11 cellular contexts compared by ENCODE assay signal in the genomic region with DNA sequence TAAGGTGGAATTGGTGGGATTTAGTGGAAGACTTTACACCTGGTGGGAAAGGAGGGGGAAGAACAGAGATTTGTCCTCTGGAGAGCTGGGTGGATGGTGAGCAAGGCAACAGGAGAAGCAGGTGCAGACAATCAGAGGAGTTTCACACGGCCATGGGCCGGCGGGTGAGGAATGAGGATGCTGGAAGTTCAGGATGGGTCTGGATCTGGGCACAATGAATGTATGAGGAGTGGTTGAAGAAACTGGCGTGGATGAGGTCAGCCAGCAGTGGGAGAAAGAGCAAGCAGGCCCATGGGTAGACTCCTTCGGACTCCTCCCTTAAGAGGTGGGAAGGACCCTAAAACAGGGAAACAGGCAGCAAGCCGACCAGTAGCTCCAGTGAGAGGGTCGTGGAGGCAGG.
"Had no signal": no experiment of that assay in that cellular context is flagged by ENCODE, and none has a peak within 500 bp of the region (broad histone marks: within the 10 kb centered on the region; RNA-seq: fewer than 3 reads in every experiment).

No MANE protein-coding gene starts in this region.

- DNase-seq: activated CD4-positive, alpha-beta T cell treated with anti-CD3 and anti-CD28 coated beads, Interleukin-2, amount 50 U/mL, for 1 hour; activated naive CD4-positive, alpha-beta T cell; activated T-cell treated with anti-CD3 and anti-CD28 coated beads for 4 hours; aorta; hippocampal formation; stimulated activated CD4-positive, alpha-beta T cell treated with anti-CD3 and anti-CD28 coated beads, Interleukin-4, amount 100 ng/mL, for 1 hour; stimulated activated naive CD4-positive, alpha-beta T cell; substantia nigra; trophoblast cell had no signal

- H2AFZ ChIP-seq: parathyroid adenoma had no signal

- H3K9ac ChIP-seq: parathyroid adenoma had no signal

- H3K27ac ChIP-seq: parathyroid adenoma had no signal

- H3K4me1 ChIP-seq: parathyroid adenoma had no signal

- FAIRE-seq: endometrium had no signal
